Comparison of ENCODE assay signal across 1 cellular context in the genomic region with DNA sequence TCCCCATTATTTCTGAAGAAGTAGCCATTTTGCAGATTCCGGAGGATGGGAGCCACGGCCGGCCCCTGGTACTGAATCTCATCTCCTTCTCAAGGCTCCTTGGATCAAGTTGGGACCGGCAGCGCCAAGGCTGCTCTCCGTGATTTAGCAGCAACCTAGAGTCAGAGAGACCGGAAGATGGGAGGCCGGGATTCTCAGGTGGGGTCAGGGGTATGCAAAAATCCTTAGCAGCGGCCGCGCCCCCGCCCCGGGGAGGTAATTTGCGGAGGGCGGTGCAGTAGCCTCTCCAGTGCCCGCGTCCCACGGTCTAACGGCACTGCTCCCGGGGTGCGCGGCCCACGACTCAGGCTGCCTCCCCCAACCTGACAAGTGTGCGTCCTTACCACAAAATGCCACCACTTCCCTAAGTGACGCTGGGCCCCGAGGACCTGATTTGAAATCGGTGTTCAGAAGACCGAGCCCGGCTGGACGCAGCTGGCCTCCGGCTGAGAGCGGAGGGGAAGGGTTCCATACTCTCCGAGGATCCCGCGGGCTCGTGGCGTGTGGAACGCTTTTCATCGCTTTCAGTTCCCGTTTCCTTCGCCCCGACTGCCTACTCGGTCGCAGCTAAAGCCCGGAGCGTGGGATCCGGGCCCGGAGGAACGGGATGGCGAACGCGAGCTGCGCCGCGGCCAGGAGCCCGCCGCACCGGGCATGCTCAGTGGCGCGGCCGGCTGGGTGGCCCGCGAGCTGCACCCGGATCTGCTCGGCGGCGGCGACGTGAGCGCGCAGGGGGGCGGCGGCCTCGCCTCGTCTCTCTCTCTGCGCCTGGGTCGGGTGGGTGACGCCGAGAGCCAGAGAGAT.
TF ChIP-seq lines count a peak whose summit lies in the region.

Gene SCAMP1, plus strand, starts transcription at position 787 of the 843 bp plus-strand sequence. Its CDS starts 55 bp downstream, at position 842.

TF ChIP-seq in HEK293, 187 proteins besides CTCF, POLR2A, EP300 and RAD21 (continued from another document and continues in another):
- no peak for TF ChIP-seq TSHZ1 (tag by site-specific recombination; IDR thresholded peaks at IDR 0.05; ENCODE audit: borderline replicate concordance)
- TF ChIP-seq FEZF1 (tag by site-specific recombination; IDR thresholded peaks at IDR 0.05): peak; percentile 37; the same call in 1 of the 2 replicates
- 0 out of 2 replicates have a peak, but pooled peaks have one; percentile 36 for TF ChIP-seq PRDM4 (tag by site-specific recombination; IDR thresholded peaks at IDR 0.05)
- peak; percentile 80 for TF ChIP-seq ZXDB (tag by site-specific recombination; IDR thresholded peaks at IDR 0.05)
- 0 out of 2 replicates have a peak, but pooled peaks have one; percentile 34 for TF ChIP-seq ZFP69B (tag by site-specific recombination; IDR thresholded peaks at IDR 0.05)
- TF ChIP-seq ZNF10 (tag by site-specific recombination; IDR thresholded peaks at IDR 0.05): 0 out of 2 replicates have a peak, but pooled peaks have one; percentile 5
- TF ChIP-seq ZNF114 (tag by site-specific recombination; IDR thresholded peaks at IDR 0.05): no peak
- TF ChIP-seq KLF1 (tag by site-specific recombination; IDR thresholded peaks at IDR 0.05): peak; percentile 89
- no peak for TF ChIP-seq ZNF529 (tag by site-specific recombination; IDR thresholded peaks at IDR 0.05; ENCODE audit: insufficient replicate concordance)
- no peak for TF ChIP-seq ZNF473 (tag by site-specific recombination; IDR thresholded peaks at IDR 0.05)
- no peak for TF ChIP-seq ZNF37A (tag by site-specific recombination; IDR thresholded peaks at IDR 0.05)
- peak; percentile 76 for TF ChIP-seq SP2 (tag by site-specific recombination; IDR thresholded peaks at IDR 0.05)
- TF ChIP-seq, protein P1, sequence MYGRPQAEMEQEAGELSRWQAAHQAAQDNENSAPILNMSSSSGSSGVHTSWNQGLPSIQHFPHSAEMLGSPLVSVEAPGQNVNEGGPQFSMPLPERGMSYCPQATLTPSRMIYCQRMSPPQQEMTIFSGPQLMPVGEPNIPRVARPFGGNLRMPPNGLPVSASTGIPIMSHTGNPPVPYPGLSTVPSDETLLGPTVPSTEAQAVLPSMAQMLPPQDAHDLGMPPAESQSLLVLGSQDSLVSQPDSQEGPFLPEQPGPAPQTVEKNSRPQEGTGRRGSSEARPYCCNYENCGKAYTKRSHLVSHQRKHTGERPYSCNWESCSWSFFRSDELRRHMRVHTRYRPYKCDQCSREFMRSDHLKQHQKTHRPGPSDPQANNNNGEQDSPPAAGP (tag by site-specific recombination; IDR thresholded peaks at IDR 0.05): no peak
- TF ChIP-seq ZNF148 (tag by site-specific recombination; IDR thresholded peaks at IDR 0.05; ENCODE audit: borderline replicate concordance): 0 out of 2 replicates have a peak, but pooled peaks have one; percentile 18
- TF ChIP-seq, protein P2, sequence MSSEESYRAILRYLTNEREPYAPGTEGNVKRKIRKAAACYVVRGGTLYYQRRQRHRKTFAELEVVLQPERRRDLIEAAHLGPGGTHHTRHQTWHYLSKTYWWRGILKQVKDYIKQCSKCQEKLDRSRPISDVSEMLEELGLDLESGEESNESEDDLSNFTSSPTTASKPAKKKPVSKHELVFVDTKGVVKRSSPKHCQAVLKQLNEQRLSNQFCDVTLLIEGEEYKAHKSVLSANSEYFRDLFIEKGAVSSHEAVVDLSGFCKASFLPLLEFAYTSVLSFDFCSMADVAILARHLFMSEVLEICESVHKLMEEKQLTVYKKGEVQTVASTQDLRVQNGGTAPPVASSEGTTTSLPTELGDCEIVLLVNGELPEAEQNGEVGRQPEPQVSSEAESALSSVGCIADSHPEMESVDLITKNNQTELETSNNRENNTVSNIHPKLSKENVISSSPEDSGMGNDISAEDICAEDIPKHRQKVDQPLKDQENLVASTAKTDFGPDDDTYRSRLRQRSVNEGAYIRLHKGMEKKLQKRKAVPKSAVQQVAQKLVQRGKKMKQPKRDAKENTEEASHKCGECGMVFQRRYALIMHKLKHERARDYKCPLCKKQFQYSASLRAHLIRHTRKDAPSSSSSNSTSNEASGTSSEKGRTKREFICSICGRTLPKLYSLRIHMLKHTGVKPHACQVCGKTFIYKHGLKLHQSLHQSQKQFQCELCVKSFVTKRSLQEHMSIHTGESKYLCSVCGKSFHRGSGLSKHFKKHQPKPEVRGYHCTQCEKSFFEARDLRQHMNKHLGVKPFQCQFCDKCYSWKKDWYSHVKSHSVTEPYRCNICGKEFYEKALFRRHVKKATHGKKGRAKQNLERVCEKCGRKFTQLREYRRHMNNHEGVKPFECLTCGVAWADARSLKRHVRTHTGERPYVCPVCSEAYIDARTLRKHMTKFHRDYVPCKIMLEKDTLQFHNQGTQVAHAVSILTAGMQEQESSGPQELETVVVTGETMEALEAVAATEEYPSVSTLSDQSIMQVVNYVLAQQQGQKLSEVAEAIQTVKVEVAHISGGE (tag by site-specific recombination; conservative IDR thresholded peaks at IDR 0.05; ENCODE audit: low read depth): peak; percentile 91
- TF ChIP-seq ZNF138 (tag by site-specific recombination; IDR thresholded peaks at IDR 0.05; ENCODE audit: borderline replicate concordance): no peak
- TF ChIP-seq ZNF76 (tag by site-specific recombination; IDR thresholded peaks at IDR 0.05; ENCODE audit: borderline replicate concordance, low read depth): peak; percentile 63
- peak; percentile 56; the same call in 1 of the 2 replicates for TF ChIP-seq TRIM28 (IDR thresholded peaks at IDR 0.05; ENCODE audit: borderline replicate concordance, low read length)
- TF ChIP-seq, protein P3, sequence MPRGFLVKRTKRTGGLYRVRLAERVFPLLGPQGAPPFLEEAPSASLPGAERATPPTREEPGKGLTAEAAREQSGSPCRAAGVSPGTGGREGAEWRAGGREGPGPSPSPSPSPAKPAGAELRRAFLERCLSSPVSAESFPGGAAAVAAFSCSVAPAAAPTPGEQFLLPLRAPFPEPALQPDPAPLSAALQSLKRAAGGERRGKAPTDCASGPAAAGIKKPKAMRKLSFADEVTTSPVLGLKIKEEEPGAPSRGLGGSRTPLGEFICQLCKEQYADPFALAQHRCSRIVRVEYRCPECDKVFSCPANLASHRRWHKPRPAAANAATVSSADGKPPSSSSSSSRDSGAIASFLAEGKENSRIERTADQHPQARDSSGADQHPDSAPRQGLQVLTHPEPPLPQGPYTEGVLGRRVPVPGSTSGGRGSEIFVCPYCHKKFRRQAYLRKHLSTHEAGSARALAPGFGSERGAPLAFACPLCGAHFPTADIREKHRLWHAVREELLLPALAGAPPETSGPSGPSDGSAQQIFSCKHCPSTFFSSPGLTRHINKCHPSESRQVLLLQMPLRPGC (tag by site-specific recombination; IDR thresholded peaks at IDR 0.05): peak; percentile 30
- TF ChIP-seq, protein P4, sequence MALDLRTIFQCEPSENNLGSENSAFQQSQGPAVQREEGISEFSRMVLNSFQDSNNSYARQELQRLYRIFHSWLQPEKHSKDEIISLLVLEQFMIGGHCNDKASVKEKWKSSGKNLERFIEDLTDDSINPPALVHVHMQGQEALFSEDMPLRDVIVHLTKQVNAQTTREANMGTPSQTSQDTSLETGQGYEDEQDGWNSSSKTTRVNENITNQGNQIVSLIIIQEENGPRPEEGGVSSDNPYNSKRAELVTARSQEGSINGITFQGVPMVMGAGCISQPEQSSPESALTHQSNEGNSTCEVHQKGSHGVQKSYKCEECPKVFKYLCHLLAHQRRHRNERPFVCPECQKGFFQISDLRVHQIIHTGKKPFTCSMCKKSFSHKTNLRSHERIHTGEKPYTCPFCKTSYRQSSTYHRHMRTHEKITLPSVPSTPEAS (tag by site-specific recombination; IDR thresholded peaks at IDR 0.05): peak; percentile 12; the same call in 1 of the 2 replicates
- TF ChIP-seq PRDM1 (tag by site-specific recombination; IDR thresholded peaks at IDR 0.05): peak; percentile 40; the same call in 1 of the 2 replicates
- TF ChIP-seq ZNF2 (tag by site-specific recombination; IDR thresholded peaks at IDR 0.05): peak; percentile 77; the same call in 1 of the 2 replicates
- TF ChIP-seq PATZ1 (tag by site-specific recombination; IDR thresholded peaks at IDR 0.05): peak; percentile 87
- TF ChIP-seq BCL6B (tag by site-specific recombination; IDR thresholded peaks at IDR 0.05): 0 out of 2 replicates have a peak, but pooled peaks have one; percentile 6
- peak; percentile 68; the same call in 1 of the 2 replicates for TF ChIP-seq ZNF692 (tag by site-specific recombination; IDR thresholded peaks at IDR 0.05)
